Comparison of ENCODE assay signal across 26 cellular contexts in the genomic region with DNA sequence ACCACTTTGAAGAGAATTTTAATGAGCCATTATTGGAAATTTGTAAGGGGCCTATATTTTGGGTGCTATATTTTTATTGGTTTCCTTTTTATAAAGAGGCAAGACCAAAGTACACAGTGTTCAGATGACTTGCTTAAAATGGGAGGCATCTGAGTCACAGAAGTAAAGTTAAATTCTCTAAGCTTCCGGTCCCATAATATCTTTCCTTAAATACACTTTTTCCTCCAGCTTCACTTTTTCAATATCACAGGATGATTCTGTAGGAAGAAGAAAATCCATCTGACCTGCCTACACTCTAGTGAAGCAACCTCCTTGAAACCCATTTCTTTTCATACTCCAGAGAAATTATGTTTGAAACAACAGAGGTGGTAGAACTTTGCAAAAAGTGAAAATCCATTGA.
"Had no signal": no experiment of that assay in that cellular context is flagged by ENCODE, and none has a peak within 500 bp of the region (broad histone marks: within the 10 kb centered on the region; RNA-seq: fewer than 3 reads in every experiment).

No MANE protein-coding gene starts in this region.

- H3K4me2 ChIP-seq: KMS-11, SK-N-SH had no signal

- H3K4me3 ChIP-seq: adrenal gland, Peyer's patch, SJSA1 had no signal

- DNase-seq: activated CD4-positive, alpha-beta T cell treated with anti-CD3 and anti-CD28 coated beads for 36 hours; activated CD4-positive, alpha-beta T cell treated with anti-CD3 and anti-CD28 coated beads, Interleukin-2, amount 10 ng/mL, durations not matched to agents 7 days and 5 days; activated CD4-positive, alpha-beta T cell treated with anti-CD3 and anti-CD28 coated beads, Interleukin-2, amount 50 U/mL, for 48 hours; activated CD8-positive, alpha-beta T cell treated with anti-CD3 and anti-CD28 coated beads, Interleukin-2, amount 10 ng/mL, durations not matched to agents 7 days and 5 days; activated gamma-delta T cell; activated naive CD4-positive, alpha-beta T cell treated with Interleukin-2 at 50 U/mL for 16 hours; activated T-cell treated with anti-CD3 and anti-CD28 coated beads, Interleukin-2, amount 50 U/mL, for 24 hours; adrenal gland; anterior cingulate cortex; central memory CD4-positive, alpha-beta T cell; NCI-H1105; NCI-H1417 treated with DMSO at 0.1 percent for 48 hours; NCI-H1694; NCI-H1930; NCI-H2081 treated with DMSO at 0.1 percent for 48 hours; NCI-H345; NCI-H526; NCI-H748 treated with DMSO at 0.1 percent for 48 hours; NK-92 treated with Interleukin-12 subunit alpha and Interleukin-12 subunit beta, amount 100 ng/mL, for 24 hours; PC-3; Peyer's patch; RPMI8226; SHP77 treated with DMSO at 0.1 percent for 48 hours; SK-N-SH had no signal

- H3K9ac ChIP-seq: KMS-11, SK-N-SH had no signal

- H3K27me3 ChIP-seq: adrenal gland, Peyer's patch, SJSA1 had no signal

- H3K27ac ChIP-seq: adrenal gland, KMS-11, Peyer's patch, SJSA1 had no signal

- H3K36me3 ChIP-seq: adrenal gland, Peyer's patch, SJSA1 had no signal

- H3K9me3 ChIP-seq: Peyer's patch, SJSA1 had no signal

- H3K4me1 ChIP-seq: adrenal gland, Peyer's patch, SJSA1 had no signal
